ENCODE assay signal across 1 cellular context in genomic region chr2:70086278-70086837, GRCh38.
TF ChIP-seq lines count a peak whose summit lies in the region.

No MANE protein-coding gene starts in this region.

TF ChIP-seq in SK-N-SH treated with all-trans-retinoic acid at 6 μM for 48 hours, 23 proteins besides CTCF, POLR2A, EP300 and RAD21 (continued from another document):
- peak; percentile 77 for TF ChIP-seq TSHZ2 (CRISPR knock-in tag; IDR thresholded peaks at IDR 0.05)
- TF ChIP-seq RARB (CRISPR knock-in tag; IDR thresholded peaks at IDR 0.05), result no peak
- TF ChIP-seq TOX (CRISPR knock-in tag; IDR thresholded peaks at IDR 0.05; ENCODE audit: borderline replicate concordance), result no peak
- TF ChIP-seq ESRRG (CRISPR knock-in tag; IDR thresholded peaks at IDR 0.05), result no peak
- peak; percentile 25; the same call in 1 of the 2 replicates for TF ChIP-seq ZNF70 (CRISPR knock-in tag; IDR thresholded peaks at IDR 0.05)
- no peak for TF ChIP-seq ISL1 (CRISPR knock-in tag; IDR thresholded peaks at IDR 0.05)
- no peak for TF ChIP-seq BACH2 (CRISPR knock-in tag; IDR thresholded peaks at IDR 0.05; ENCODE audit: borderline replicate concordance)
- TF ChIP-seq SNAI2 (CRISPR knock-in tag; IDR thresholded peaks at IDR 0.05), result peak; percentile 83; the same call in 1 of the 2 replicates
- TF ChIP-seq TCF4 (CRISPR knock-in tag; IDR thresholded peaks at IDR 0.05; ENCODE audit: borderline replicate concordance), result no peak
- no peak for TF ChIP-seq POU6F1 (CRISPR knock-in tag; IDR thresholded peaks at IDR 0.05; ENCODE audit: borderline replicate concordance, low read depth)
- TF ChIP-seq CSDC2 (CRISPR knock-in tag; IDR thresholded peaks at IDR 0.05), result no peak
- TF ChIP-seq ZNF565 (CRISPR knock-in tag; conservative IDR thresholded peaks at IDR 0.05; ENCODE audit: low read depth), result 0 out of 2 replicates have a peak, but pooled peaks have one; percentile 18
- TF ChIP-seq GLIS3 (CRISPR knock-in tag; IDR thresholded peaks at IDR 0.05), result no peak
- no peak for TF ChIP-seq PPARA (CRISPR knock-in tag; IDR thresholded peaks at IDR 0.05; ENCODE audit: borderline replicate concordance)
TF ChIP-seq in SK-N-SH treated with all-trans-retinoic acid at 6 μM for 48 hours: peak in this region for 5.
